ENCODE assay signal across 8 cellular contexts in the genomic region with DNA sequence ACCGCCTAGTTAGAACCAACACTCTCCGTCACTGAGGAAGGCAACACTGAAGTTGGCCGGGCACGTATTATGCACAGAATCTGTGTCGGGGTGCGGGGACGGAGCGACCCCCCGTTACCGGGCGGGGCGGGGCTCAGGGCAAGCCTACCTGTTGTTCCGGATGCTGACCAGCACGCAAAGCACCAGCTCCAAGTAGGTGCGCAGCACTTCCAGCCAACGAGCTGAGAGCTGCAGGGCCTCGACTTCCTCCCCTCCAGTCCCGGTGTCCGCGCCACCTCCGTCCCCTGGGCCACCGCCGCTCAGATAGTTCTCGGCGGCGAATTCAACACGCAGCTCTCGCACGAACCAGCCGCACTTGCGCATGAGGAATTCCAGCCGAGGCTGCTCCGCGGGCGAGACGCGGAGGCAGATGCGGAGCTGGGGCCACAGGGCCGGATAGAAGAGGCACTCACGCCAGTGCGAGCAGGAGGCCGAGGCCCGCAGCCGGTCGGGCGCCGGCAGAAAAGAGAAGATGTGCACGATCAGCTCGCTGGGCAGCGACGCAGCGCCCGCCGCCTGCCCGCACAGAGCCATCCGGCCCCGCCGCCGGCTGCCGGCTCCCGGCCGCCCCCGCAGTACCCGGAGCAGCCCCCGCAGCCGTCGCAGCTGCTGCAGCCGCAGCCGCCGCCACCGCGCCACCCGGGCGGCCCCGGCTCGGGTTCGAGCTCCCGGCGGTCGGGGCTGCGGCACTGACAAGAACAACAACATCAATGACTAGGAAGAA. TPM values are rescaled to one million over a fixed set of nuclear protein-coding genes. Genes with fewer than 3 reads are reported as not detected.
DNase-seq lines count a peak whose midpoint lies in the region; ATAC-seq and TF ChIP-seq lines count a peak whose summit lies in the region.

No MANE protein-coding gene starts in this region.

- H3K4me1 ChIP-seq in HEK293 (ENCODE audit: control insufficient read depth, insufficient read depth, low read length), result peaks cover 8% of the 10 kb centered on the region

- H3K36me3 ChIP-seq in HEK293 (ENCODE audit: control insufficient read depth in 2 of 2, insufficient read depth in 1 of 2, low read length in 2 of 2), result no peaks in the 10 kb centered on the region

- no peaks in the 10 kb centered on the region for H3K36me3 Mint-ChIP-seq in naive B cell

- TF ChIP-seq POLR2A in erythroblast (IDR thresholded peaks at IDR 0.05; ENCODE audit: low read length), result peak; percentile 85

- CTCF ChIA-PET in HEK293 (lab: Yijun Ruan, JAX), result no interaction called here

- H3K27me3 Mint-ChIP-seq in naive B cell, result no peaks in the 10 kb centered on the region

- DNase-seq in NCI-H1417 (lab: John Stamatoyannopoulos, UW), result peak; percentile 48 to 79 (median 74)
- no peak for DNase-seq in NCI-H1417 treated with DMSO at 0.1 percent for 48 hours (lab: John Stamatoyannopoulos, UW)
- peak; percentile 45 for DNase-seq in NAMALWA (ENCODE audit: low spot score)
- peak; percentile 39 for DNase-seq in activated CD8-positive, alpha-beta memory T cell treated with anti-CD3 and anti-CD28 coated beads, Interleukin-2, amount 50 U/mL, for 4 hours
- DNase-seq in erythroblast (lab: John Stamatoyannopoulos, UW), result peak; percentile 69 to 79
- DNase-seq in naive B cell, result peak; percentile 50
- DNase-seq in stimulated activated naive CD8-positive, alpha-beta T cell treated with anti-CD3 and anti-CD28 coated beads, Interleukin-15, Interleukin-2, amounts not matched to agents 100 U/mL and 50 U/mL, for 24 hours, result peak; percentile 49

- H3K4me3 Mint-ChIP-seq in naive B cell, result peak overlapping the region; percentile 90 to 100 (median 99)

- H3K27ac Mint-ChIP-seq in naive B cell, result peak overlapping the region; percentile 99 to 100 (median 100)

- POLR2A ChIA-PET in HEK293 (lab: Yijun Ruan, JAX), result interaction anchor here (0.5 to 3.1 kb wide), 9 partner anchors 9 to 379 kb away, joined by 3 to 24 read pairs (median 9); a partner anchor contains a TSS

- H3K9me3 ChIP-seq in HEK293 (ENCODE audit: control insufficient read depth, insufficient read depth, low read depth, low read length), result no peaks in the 10 kb centered on the region

- peak; percentile 5 to 13 for ATAC-seq in naive B cell (ENCODE audit: low read depth in 2 of 2)
- ATAC-seq in stimulated activated naive CD8-positive, alpha-beta T cell treated with anti-CD3 and anti-CD28 coated beads, Interleukin-15, Interleukin-2, amounts not matched to agents 100 U/mL and 50 U/mL, for 24 hours, result peak; percentile 5

- TF ChIP-seq CTCF in HEK293 (tag by site-specific recombination; IDR thresholded peaks at IDR 0.05), result no peak

- peak overlapping the region; percentile 87 for H3K4me3 ChIP-seq in HEK293 (ENCODE audit: low read depth, low read length)

- H3K27ac ChIP-seq in HEK293 (ENCODE audit: extremely low read depth, low read depth, low read length), result peak overlapping the region; percentile 100

- H3K9me3 Mint-ChIP-seq in naive B cell, result no peaks in the 10 kb centered on the region

- H3K4me1 Mint-ChIP-seq in naive B cell, result peaks cover 34 to 53% (median 48%) of the 10 kb centered on the region in 3 donors

TF ChIP-seq in HEK293, 187 proteins besides CTCF, POLR2A, EP300 and RAD21 (continues in another document):
- TF ChIP-seq ZNF670 (tag by site-specific recombination; IDR thresholded peaks at IDR 0.05; ENCODE audit: low read depth), result no peak
- TF ChIP-seq, protein P1, sequence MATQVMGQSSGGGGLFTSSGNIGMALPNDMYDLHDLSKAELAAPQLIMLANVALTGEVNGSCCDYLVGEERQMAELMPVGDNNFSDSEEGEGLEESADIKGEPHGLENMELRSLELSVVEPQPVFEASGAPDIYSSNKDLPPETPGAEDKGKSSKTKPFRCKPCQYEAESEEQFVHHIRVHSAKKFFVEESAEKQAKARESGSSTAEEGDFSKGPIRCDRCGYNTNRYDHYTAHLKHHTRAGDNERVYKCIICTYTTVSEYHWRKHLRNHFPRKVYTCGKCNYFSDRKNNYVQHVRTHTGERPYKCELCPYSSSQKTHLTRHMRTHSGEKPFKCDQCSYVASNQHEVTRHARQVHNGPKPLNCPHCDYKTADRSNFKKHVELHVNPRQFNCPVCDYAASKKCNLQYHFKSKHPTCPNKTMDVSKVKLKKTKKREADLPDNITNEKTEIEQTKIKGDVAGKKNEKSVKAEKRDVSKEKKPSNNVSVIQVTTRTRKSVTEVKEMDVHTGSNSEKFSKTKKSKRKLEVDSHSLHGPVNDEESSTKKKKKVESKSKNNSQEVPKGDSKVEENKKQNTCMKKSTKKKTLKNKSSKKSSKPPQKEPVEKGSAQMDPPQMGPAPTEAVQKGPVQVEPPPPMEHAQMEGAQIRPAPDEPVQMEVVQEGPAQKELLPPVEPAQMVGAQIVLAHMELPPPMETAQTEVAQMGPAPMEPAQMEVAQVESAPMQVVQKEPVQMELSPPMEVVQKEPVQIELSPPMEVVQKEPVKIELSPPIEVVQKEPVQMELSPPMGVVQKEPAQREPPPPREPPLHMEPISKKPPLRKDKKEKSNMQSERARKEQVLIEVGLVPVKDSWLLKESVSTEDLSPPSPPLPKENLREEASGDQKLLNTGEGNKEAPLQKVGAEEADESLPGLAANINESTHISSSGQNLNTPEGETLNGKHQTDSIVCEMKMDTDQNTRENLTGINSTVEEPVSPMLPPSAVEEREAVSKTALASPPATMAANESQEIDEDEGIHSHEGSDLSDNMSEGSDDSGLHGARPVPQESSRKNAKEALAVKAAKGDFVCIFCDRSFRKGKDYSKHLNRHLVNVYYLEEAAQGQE (tag by site-specific recombination; IDR thresholded peaks at IDR 0.05), result peak; percentile 63; the same call in 1 of the 2 replicates
- TF ChIP-seq ZNF19 (tag by site-specific recombination; IDR thresholded peaks at IDR 0.05; ENCODE audit: low read depth), result no peak
- TF ChIP-seq ZNF600 (tag by site-specific recombination; IDR thresholded peaks at IDR 0.05), result peak; percentile 70
- no peak for TF ChIP-seq ZNF558 (tag by site-specific recombination; IDR thresholded peaks at IDR 0.05)
- no peak for TF ChIP-seq ZNF785 (tag by site-specific recombination; IDR thresholded peaks at IDR 0.05)
- TF ChIP-seq ZEB2 (tag by site-specific recombination; IDR thresholded peaks at IDR 0.05), result peak; percentile 48; the same call in 1 of the 2 replicates
- TF ChIP-seq ZNF514 (tag by site-specific recombination; IDR thresholded peaks at IDR 0.05), result no peak
- TF ChIP-seq, protein P2, sequence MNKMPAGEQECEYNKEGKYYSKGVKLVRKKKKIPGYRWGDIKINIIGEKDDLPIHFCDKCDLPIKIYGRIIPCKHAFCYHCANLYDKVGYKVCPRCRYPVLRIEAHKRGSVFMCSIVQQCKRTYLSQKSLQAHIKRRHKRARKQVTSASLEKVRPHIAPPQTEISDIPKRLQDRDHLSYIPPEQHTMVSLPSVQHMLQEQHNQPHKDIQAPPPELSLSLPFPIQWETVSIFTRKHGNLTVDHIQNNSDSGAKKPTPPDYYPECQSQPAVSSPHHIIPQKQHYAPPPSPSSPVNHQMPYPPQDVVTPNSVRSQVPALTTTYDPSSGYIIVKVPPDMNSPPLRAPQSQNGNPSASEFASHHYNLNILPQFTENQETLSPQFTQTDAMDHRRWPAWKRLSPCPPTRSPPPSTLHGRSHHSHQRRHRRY (tag by site-specific recombination; IDR thresholded peaks at IDR 0.05), result no peak
- TF ChIP-seq ZNF571 (tag by site-specific recombination; IDR thresholded peaks at IDR 0.05), result no peak
- no peak for TF ChIP-seq ZBTB48 (tag by site-specific recombination; IDR thresholded peaks at IDR 0.05)
- TF ChIP-seq ZNF416 (tag by site-specific recombination; IDR thresholded peaks at IDR 0.05), result no peak
- no peak for TF ChIP-seq GLI4 (tag by site-specific recombination; IDR thresholded peaks at IDR 0.05)
- TF ChIP-seq HOXA7 (CRISPR knock-in tag; IDR thresholded peaks at IDR 0.05; ENCODE audit: borderline replicate concordance), result no peak
- peak; percentile 45; the same call in 1 of the 2 replicates for TF ChIP-seq ZBTB20 (tag by site-specific recombination; IDR thresholded peaks at IDR 0.05)
- TF ChIP-seq TRIM28 (IDR thresholded peaks at IDR 0.05; ENCODE audit: borderline replicate concordance, low read length), result no peak
- TF ChIP-seq ZBTB8A (tag by site-specific recombination; IDR thresholded peaks at IDR 0.05), result no peak
- no peak for TF ChIP-seq ZNF157 (tag by site-specific recombination; IDR thresholded peaks at IDR 0.05)
- no peak for TF ChIP-seq KLF7 (tag by site-specific recombination; IDR thresholded peaks at IDR 0.05; ENCODE audit: borderline replicate concordance)
- TF ChIP-seq GLIS2 (tag by site-specific recombination; IDR thresholded peaks at IDR 0.05), result peak; percentile 28; the same call in 1 of the 2 replicates
- TF ChIP-seq, protein P3, sequence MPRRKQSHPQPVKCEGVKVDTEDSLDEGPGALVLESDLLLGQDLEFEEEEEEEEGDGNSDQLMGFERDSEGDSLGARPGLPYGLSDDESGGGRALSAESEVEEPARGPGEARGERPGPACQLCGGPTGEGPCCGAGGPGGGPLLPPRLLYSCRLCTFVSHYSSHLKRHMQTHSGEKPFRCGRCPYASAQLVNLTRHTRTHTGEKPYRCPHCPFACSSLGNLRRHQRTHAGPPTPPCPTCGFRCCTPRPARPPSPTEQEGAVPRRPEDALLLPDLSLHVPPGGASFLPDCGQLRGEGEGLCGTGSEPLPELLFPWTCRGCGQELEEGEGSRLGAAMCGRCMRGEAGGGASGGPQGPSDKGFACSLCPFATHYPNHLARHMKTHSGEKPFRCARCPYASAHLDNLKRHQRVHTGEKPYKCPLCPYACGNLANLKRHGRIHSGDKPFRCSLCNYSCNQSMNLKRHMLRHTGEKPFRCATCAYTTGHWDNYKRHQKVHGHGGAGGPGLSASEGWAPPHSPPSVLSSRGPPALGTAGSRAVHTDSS (tag by site-specific recombination; IDR thresholded peaks at IDR 0.05), result no peak
- TF ChIP-seq PRDM1 (tag by site-specific recombination; IDR thresholded peaks at IDR 0.05), result no peak
- no peak for TF ChIP-seq ZFP3 (tag by site-specific recombination; IDR thresholded peaks at IDR 0.05; ENCODE audit: low read depth)
- TF ChIP-seq ZNF214 (tag by site-specific recombination; IDR thresholded peaks at IDR 0.05; ENCODE audit: borderline replicate concordance), result no peak
- TF ChIP-seq MYNN (tag by site-specific recombination; IDR thresholded peaks at IDR 0.05; ENCODE audit: borderline replicate concordance), result no peak
- no peak for TF ChIP-seq ZNF146 (tag by site-specific recombination; IDR thresholded peaks at IDR 0.05)
- peak; percentile 94 for TF ChIP-seq SCRT2 (tag by site-specific recombination; IDR thresholded peaks at IDR 0.05)
- no peak for TF ChIP-seq KLF9 (tag by site-specific recombination; IDR thresholded peaks at IDR 0.05; ENCODE audit: low read depth)
- no peak for TF ChIP-seq ZNF776 (tag by site-specific recombination; IDR thresholded peaks at IDR 0.05; ENCODE audit: borderline replicate concordance)
- TF ChIP-seq ZNF37A (tag by site-specific recombination; IDR thresholded peaks at IDR 0.05), result no peak
- no peak for TF ChIP-seq GLIS1 (tag by site-specific recombination; IDR thresholded peaks at IDR 0.05)

RNA-seq across cellular contexts. Expression of a gene that starts 0.6 kb away (rescaled TPM):
- polyA plus RNA-seq in naive B cell (ENCODE audit: low read depth in 6 of 6), result 10 to 100 TPM; 13.2 to 21.3 (median 19.6) TPM
